In the genomic region with DNA sequence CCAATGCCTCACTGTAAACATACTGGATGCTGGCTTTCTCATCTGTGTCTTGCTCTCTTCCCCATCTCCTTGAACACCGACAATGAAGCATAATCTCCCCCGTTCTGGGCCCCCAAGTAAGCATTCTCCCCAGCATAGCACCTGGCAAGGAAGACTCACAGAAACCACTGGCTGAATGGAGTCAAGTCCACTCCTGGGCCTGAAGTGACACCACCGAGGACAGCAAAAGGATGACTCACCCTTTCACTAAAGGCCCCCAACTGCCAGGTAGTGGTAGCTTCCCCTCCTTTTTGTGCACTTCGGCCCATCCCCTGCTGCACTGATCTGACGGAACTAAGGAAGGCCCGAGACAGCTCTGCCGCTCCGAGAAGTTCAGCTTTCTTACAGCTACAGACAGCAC, we compare ENCODE assay signal across 14 cellular contexts. TPM values are rescaled to one million over a fixed set of nuclear protein-coding genes. Genes with fewer than 3 reads are reported as not detected.
A peak's percentile ranks its signal among the peaks of the same experiment; 100 is the strongest.
DNase-seq lines count a peak whose midpoint lies in the region; ATAC-seq and TF ChIP-seq lines count a peak whose summit lies in the region.
"Had no signal": no experiment of that assay in that cellular context is flagged by ENCODE, and none has a peak within 500 bp of the region (broad histone marks: within the 10 kb centered on the region; RNA-seq: fewer than 3 reads in every experiment).

No MANE protein-coding gene starts in this region.

- in situ Hi-C loops in transverse colon (cut with MboI; ENCODE audit: low pct_ligation_motif_present in 1 of 4, low pct_unique_long_range_greater_than_20kb in 1 of 4, low sequenced_read_pairs in 3 of 4) = no loop called here

- no peaks in the 10 kb centered on the region for H3K27me3 Mint-ChIP-seq in activated CD4-positive, alpha-beta T cell treated with anti-CD3 and anti-CD28 coated beads, Interleukin-2, amount 10 ng/mL, durations not matched to agents 24 days and 14 days

- DNase-seq in activated CD4-positive, alpha-beta T cell treated with anti-CD3 and anti-CD28 coated beads, Interleukin-2, amount 10 ng/mL, durations not matched to agents 24 days and 14 days = no peak
- no peak for DNase-seq in activated CD4-positive, alpha-beta T cell treated with anti-CD3 and anti-CD28 coated beads for 48 hours
- peak; percentile 38 for DNase-seq in RWPE2 (ENCODE audit: low spot score)
- DNase-seq in heart left ventricle = no peak
- no peak for DNase-seq in transverse colon
- no peak for DNase-seq in NCI-H187 treated with DMSO at 0.1 percent for 48 hours (lab: John Stamatoyannopoulos, UW)
- DNase-seq: ACHN; activated CD4-positive, alpha-beta T cell treated with anti-CD3 and anti-CD28 coated beads for 4 hours; GF-D8; NCI-H510A had no signal

- 46 to 52% (median 48%) methylated on average over 8 of the region's 8 CpGs for WGBS in heart left ventricle, 4 donors
- 73 to 93% methylated on average over 3 to 8 of the region's 8 CpGs for WGBS in transverse colon (ENCODE audit: low coverage in 1 of 2), 2 donors

- H3K36me3 ChIP-seq in RWPE2 (ENCODE audit: low read depth) (peaks cover 44% of the 10 kb centered on the region), heart left ventricle (peaks cover 0 to 22% (median 16%) of the 10 kb centered on the region in 9 donors), skeletal muscle satellite cell (ENCODE audit: insufficient read depth, low read length) (peaks cover 14% of the 10 kb centered on the region), transverse colon (peaks cover 0 to 8% (median 2%) of the 10 kb centered on the region in 4 donors)

- intact Hi-C loops in activated CD4-positive, alpha-beta T cell treated with anti-CD3 and anti-CD28 coated beads, Interleukin-2, amount 10 ng/mL, durations not matched to agents 24 days and 14 days (cut with micrococcal nuclease) = no loop called here
- intact Hi-C loops in heart left ventricle (cut with DNase I) = no loop called here
- intact Hi-C loops in transverse colon (cut with DNase I; ENCODE audit: low total_unique reads) = no loop called here

- H3K27me3 ChIP-seq in RWPE2 (ENCODE audit: insufficient read depth, poor library complexity, severe bottlenecking) (no peaks in the 10 kb centered on the region), heart left ventricle (no peaks in the 10 kb centered on the region), skeletal muscle satellite cell (ENCODE audit: control insufficient read depth, insufficient read depth, low read length) (no peaks in the 10 kb centered on the region), transverse colon (no peaks in the 10 kb centered on the region)

- TF ChIP-seq POLR2A in heart left ventricle (IDR thresholded peaks at IDR 0.05) (no peak), transverse colon (IDR thresholded peaks at IDR 0.05) (no peak)

- no peak overlapping the region for H3K4me3 Mint-ChIP-seq in activated CD4-positive, alpha-beta T cell treated with anti-CD3 and anti-CD28 coated beads, Interleukin-2, amount 10 ng/mL, durations not matched to agents 24 days and 14 days

- peak overlapping the region; percentile 11 for H3K27ac Mint-ChIP-seq in activated CD4-positive, alpha-beta T cell treated with anti-CD3 and anti-CD28 coated beads, Interleukin-2, amount 10 ng/mL, durations not matched to agents 24 days and 14 days

- no peak for TF ChIP-seq EP300 in transverse colon (IDR thresholded peaks at IDR 0.05; ENCODE audit: low read depth)

- ATAC-seq in RWPE2 (ENCODE audit: low read depth) = no peak
- ATAC-seq in heart left ventricle = peak in 1 of 4 donors; percentile 5
- no peak for ATAC-seq in GM21723 (IDR thresholded peaks at IDR 0.05; ENCODE audit: unreplicated experiment)

- no peak overlapping the region for H3K9ac ChIP-seq in skeletal muscle satellite cell (ENCODE audit: low read depth, low read length)

- H3K4me1 Mint-ChIP-seq in activated CD4-positive, alpha-beta T cell treated with anti-CD3 and anti-CD28 coated beads, Interleukin-2, amount 10 ng/mL, durations not matched to agents 24 days and 14 days = peaks cover 39% of the 10 kb centered on the region

- H3K9me3 ChIP-seq in RWPE2 (ENCODE audit: severe bottlenecking) (no peaks in the 10 kb centered on the region), heart left ventricle (no peaks in the 10 kb centered on the region), skeletal muscle satellite cell (replicated peaks; ENCODE audit: low read length) (no peaks in the 10 kb centered on the region), transverse colon (no peaks in the 10 kb centered on the region)

- H3K4me3 ChIP-seq in RWPE2 (ENCODE audit: severe bottlenecking) (no peak overlapping the region), heart left ventricle (peak overlapping the region in 7 of 12 donors; percentile 1 to 37 (median 4)), skeletal muscle satellite cell (ENCODE audit: low read length) (no peak overlapping the region), transverse colon (no peak overlapping the region)
- H3K4me3 ChIP-seq: SK-N-MC, smooth muscle cell had no signal

- TF ChIP-seq CTCF in RWPE2 (IDR thresholded peaks at IDR 0.05; ENCODE audit: poor library complexity, severe bottlenecking) = no peak
- no peak for TF ChIP-seq CTCF in heart left ventricle (IDR thresholded peaks at IDR 0.05)
- TF ChIP-seq CTCF in transverse colon (IDR thresholded peaks at IDR 0.05) = no peak

- H3K36me3 Mint-ChIP-seq in activated CD4-positive, alpha-beta T cell treated with anti-CD3 and anti-CD28 coated beads, Interleukin-2, amount 10 ng/mL, durations not matched to agents 24 days and 14 days (ENCODE audit: low read depth) = peaks cover 36% of the 10 kb centered on the region

- no peaks in the 10 kb centered on the region for H3K9me3 Mint-ChIP-seq in activated CD4-positive, alpha-beta T cell treated with anti-CD3 and anti-CD28 coated beads, Interleukin-2, amount 10 ng/mL, durations not matched to agents 24 days and 14 days

- H3K27ac ChIP-seq in RWPE2 (ENCODE audit: poor library complexity, severe bottlenecking) = no peak overlapping the region
- peak overlapping the region in 11 of 12 donors; percentile 58 to 90 (median 78) for H3K27ac ChIP-seq in heart left ventricle
- H3K27ac ChIP-seq in transverse colon = no peak overlapping the region
- H3K27ac ChIP-seq: SK-N-MC had no signal

- H3K4me2 ChIP-seq in skeletal muscle satellite cell (ENCODE audit: low read length) = peak overlapping the region; percentile 52
- H3K4me2 ChIP-seq: smooth muscle cell had no signal

- H3K4me1 ChIP-seq in RWPE2 (ENCODE audit: insufficient read depth, poor library complexity, severe bottlenecking) = peaks cover 23% of the 10 kb centered on the region
- peaks cover 9 to 98% (median 68%) of the 10 kb centered on the region in 12 donors for H3K4me1 ChIP-seq in heart left ventricle
- H3K4me1 ChIP-seq in skeletal muscle satellite cell (ENCODE audit: control insufficient read depth, insufficient read depth, low read length) = peaks cover 60% of the 10 kb centered on the region
- peaks cover 38 to 66% (median 45%) of the 10 kb centered on the region in 4 donors for H3K4me1 ChIP-seq in transverse colon

RNA-seq across cellular contexts. Expression of a gene that starts 9.4 kb away (rescaled TPM):
- total RNA-seq in activated CD4-positive, alpha-beta T cell treated with anti-CD3 and anti-CD28 coated beads, Interleukin-2, amount 10 ng/mL, durations not matched to agents 24 days and 14 days = 508 and 515 TPM in 2 replicates
- total RNA-seq in heart left ventricle (100 to 1,000 TPM; 379 to 596 (median 548) TPM), transverse colon (100 to 1,000 TPM; 106 to 210 (median 180) TPM)
- polyA plus RNA-seq in heart left ventricle = 100 to 1,000 TPM; 421 to 430 TPM
- 462 and 516 TPM in 2 replicates for total RNA-seq in skeletal muscle satellite cell (2012; rRNA removed)

RNA-seq across cellular contexts. Expression of a gene that starts 26.9 kb away (rescaled TPM):
- total RNA-seq in activated CD4-positive, alpha-beta T cell treated with anti-CD3 and anti-CD28 coated beads, Interleukin-2, amount 10 ng/mL, durations not matched to agents 24 days and 14 days = 41.4 and 45.0 TPM in 2 replicates
- 10 to 100 TPM; 30.9 to 68.6 (median 37.1) TPM for total RNA-seq in heart left ventricle
- 10 to 100 TPM; 15.8 to 35.8 TPM for polyA plus RNA-seq in heart left ventricle
- 49.8 and 51.0 TPM in 2 replicates for total RNA-seq in skeletal muscle satellite cell (2012; rRNA removed)
- total RNA-seq in transverse colon = 10 to 100 TPM; 36.5 to 91.7 (median 45.6) TPM

Comparison
In these comparisons a context has a peak if more than half of its experiments do, and no peak if none do; other contexts are left out.
1. H3K27ac ChIP-seq: peak in heart left ventricle (11 of 12); none in RWPE2 (single experiment) and transverse colon (0 of 4).
2. H3K4me3 ChIP-seq: peak in heart left ventricle (7 of 12); none in RWPE2 (single experiment), skeletal muscle satellite cell (single experiment) and transverse colon (0 of 4).